ENCODE assay signal across 18 cellular contexts in the genomic region with DNA sequence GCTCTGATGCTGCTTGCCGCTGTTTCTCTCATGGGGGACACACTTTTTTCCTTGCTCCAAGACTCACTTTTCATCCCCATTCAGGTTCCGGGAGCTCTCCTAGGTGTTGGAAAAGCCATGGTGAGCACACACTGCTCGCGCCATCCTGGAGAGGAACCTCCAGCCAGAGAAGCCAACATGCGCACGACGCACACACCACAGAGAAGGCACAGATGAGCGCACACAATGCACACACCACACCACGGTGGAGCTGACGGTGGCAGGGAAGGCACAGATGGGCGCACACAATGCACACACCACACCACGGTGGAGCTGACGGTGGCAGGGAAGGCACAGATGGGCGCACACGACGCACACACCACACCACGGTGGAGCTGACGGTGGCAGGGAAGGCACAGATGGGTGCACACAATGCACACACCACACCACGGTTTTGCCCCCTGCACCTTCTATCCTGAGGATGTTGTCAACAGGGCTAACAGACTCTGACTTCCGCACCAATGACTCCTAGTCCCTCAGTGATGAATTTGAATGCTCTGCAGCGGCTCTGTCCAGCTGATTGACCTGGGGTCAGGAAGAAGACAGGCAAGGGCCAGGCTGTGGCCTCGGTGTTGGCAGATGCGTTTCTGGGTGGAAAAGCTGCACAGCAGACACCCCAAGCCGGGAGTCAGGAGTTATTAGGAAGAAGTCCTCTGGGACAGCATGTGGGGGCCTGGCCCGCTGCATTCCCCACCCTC.
DNase-seq lines count a peak whose midpoint lies in the region; ATAC-seq, FAIRE-seq and TF ChIP-seq lines count a peak whose summit lies in the region.
"Had no signal": no experiment of that assay in that cellular context is flagged by ENCODE, and none has a peak within 500 bp of the region (broad histone marks: within the 10 kb centered on the region; RNA-seq: fewer than 3 reads in every experiment).

No MANE protein-coding gene starts in this region.

- peaks cover 45% of the 10 kb centered on the region for H3K4me1 Mint-ChIP-seq in nephron progenitor cell

- dilution Hi-C loops in endothelial cell of umbilical vein (cut with MboI; ENCODE audit: extremely low pct_ligation_motif_present, low sequenced_read_pairs): no loop called here

- no peak overlapping the region for H3K9ac ChIP-seq in endothelial cell of umbilical vein (replicated peaks; ENCODE audit: extremely low read depth, insufficient read depth, low read length)
- H3K9ac ChIP-seq: SK-N-SH had no signal

- no peak for TF ChIP-seq POLR2A in endothelial cell of umbilical vein (IDR thresholded peaks at IDR 0.05; ENCODE audit: low read depth, low read length)

- H3K4me3 ChIP-seq in left ventricle myocardium inferior (no peak overlapping the region), right atrium auricular region (no peak overlapping the region), endothelial cell of umbilical vein (replicated peaks in 1 of 3; ENCODE audit: insufficient read depth in 1 of 3, low read depth in 1 of 3, low read length in 3 of 3) (no peak overlapping the region)

- H3K79me2 ChIP-seq in endothelial cell of umbilical vein (ENCODE audit: control insufficient read depth, insufficient read depth, low read length): no peaks in the 10 kb centered on the region

- H4K20me1 ChIP-seq in endothelial cell of umbilical vein (replicated peaks; ENCODE audit: control insufficient read depth, extremely low read depth, insufficient read depth, low read length): no peaks in the 10 kb centered on the region

- no peaks in the 10 kb centered on the region for H3K36me3 ChIP-seq in left ventricle myocardium inferior
- H3K36me3 ChIP-seq in right atrium auricular region: no peaks in the 10 kb centered on the region
- no peaks in the 10 kb centered on the region for H3K36me3 ChIP-seq in endothelial cell of umbilical vein (ENCODE audit: control insufficient read depth in 2 of 2, extremely low read depth in 1 of 2, insufficient read depth in 2 of 2, low read length in 2 of 2)

- TF ChIP-seq CTCF in left ventricle myocardium inferior (IDR thresholded peaks at IDR 0.05; ENCODE audit: borderline replicate concordance): no peak
- no peak for TF ChIP-seq CTCF in right atrium auricular region (IDR thresholded peaks at IDR 0.05)
- TF ChIP-seq CTCF in endothelial cell of umbilical vein (IDR thresholded peaks at IDR 0.05; ENCODE audit: extremely low read depth in 1 of 2, insufficient read depth in 1 of 2, low read depth in 1 of 2, low read length in 2 of 2): no peak
- no peak for TF ChIP-seq CTCF in nephron progenitor cell (IDR thresholded peaks at IDR 0.05)

- H3K27ac Mint-ChIP-seq in nephron progenitor cell: peak overlapping the region; percentile 77

- no TSS peak for BruUV-seq in endothelial cell of umbilical vein (replicated peaks; lab: Mats Ljungman, UMichigan)

- no peaks in the 10 kb centered on the region for H3K9me3 ChIP-seq in left ventricle myocardium inferior (replicated peaks)
- no peaks in the 10 kb centered on the region for H3K9me3 ChIP-seq in right atrium auricular region
- no peaks in the 10 kb centered on the region for H3K9me3 ChIP-seq in endothelial cell of umbilical vein (replicated peaks; ENCODE audit: control insufficient read depth, insufficient read depth, low read length)
- H3K9me3 ChIP-seq: SK-N-SH had no signal

- H3K9me3 Mint-ChIP-seq in nephron progenitor cell: no peaks in the 10 kb centered on the region

- DNase-seq in left ventricle myocardium inferior: no peak
- no peak for DNase-seq in right atrium auricular region (ENCODE audit: low spot score)
- DNase-seq in endothelial cell of umbilical vein (ENCODE audit: low read depth, low spot score): peak; percentile 30
- DNase-seq in nephron progenitor cell: no peak
- no peak for DNase-seq in KG1 (lab: John Stamatoyannopoulos, UW)
- DNase-seq in A172 (ENCODE audit: low spot score): no peak
- no peak for DNase-seq in NCI-H2171 (lab: John Stamatoyannopoulos, UW)
- DNase-seq: 8988T, DMS79, KBM-7, NCI-H1092, NCI-H2171 treated with DMSO at 0.1 percent for 48 hours, NCI-H774, SK-N-SH had no signal

- H3K27ac ChIP-seq in left ventricle myocardium inferior (replicated peaks): peak overlapping the region; percentile 59
- H3K27ac ChIP-seq in right atrium auricular region: no peak overlapping the region
- H3K27ac ChIP-seq in endothelial cell of umbilical vein (ENCODE audit: insufficient read depth, low read depth, low read length): no peak overlapping the region
- H3K27ac ChIP-seq: HL-60 had no signal

- no peaks in the 10 kb centered on the region for H3K9me1 ChIP-seq in endothelial cell of umbilical vein (replicated peaks; ENCODE audit: control insufficient read depth, extremely low read depth, insufficient read depth, low read length)

- H3K27me3 Mint-ChIP-seq in nephron progenitor cell (ENCODE audit: low read depth, poor library complexity): peaks cover 19% of the 10 kb centered on the region

- peak overlapping the region; percentile 9 for H3K4me3 Mint-ChIP-seq in nephron progenitor cell

- peaks cover 6% of the 10 kb centered on the region for H3K27me3 ChIP-seq in left ventricle myocardium inferior (ENCODE audit: low read depth)
- no peaks in the 10 kb centered on the region for H3K27me3 ChIP-seq in right atrium auricular region
- no peaks in the 10 kb centered on the region for H3K27me3 ChIP-seq in endothelial cell of umbilical vein (ENCODE audit: control insufficient read depth in 2 of 2, insufficient read depth in 2 of 2, low read length in 2 of 2)

- no peak overlapping the region for H3K4me2 ChIP-seq in endothelial cell of umbilical vein (ENCODE audit: insufficient read depth, low read length)
- H3K4me2 ChIP-seq: SK-N-SH had no signal

- POLR2A ChIA-PET in endothelial cell of umbilical vein (lab: Charles Lee): interaction anchor here (1.2 kb wide), 1 partner anchor 29 kb away, joined by 4 read pairs; no protein-coding TSS in a partner anchor

- no peaks in the 10 kb centered on the region for H3K36me3 Mint-ChIP-seq in nephron progenitor cell (ENCODE audit: low read depth)

- no peak for FAIRE-seq in endothelial cell of umbilical vein (lab: Jason Lieb, UNC)
- FAIRE-seq: GM12891, GM19239 had no signal

- CTCF ChIA-PET in endothelial cell of umbilical vein (lab: Charles Lee): interaction anchor here (0.9 to 4.2 kb wide), 6 partner anchors 10 to 74 kb away, joined by 3 to 42 read pairs (median 6); no protein-coding TSS in a partner anchor

- peaks cover 39% of the 10 kb centered on the region for H3K4me1 ChIP-seq in left ventricle myocardium inferior
- peaks cover 0 to 23% of the 10 kb centered on the region in 2 donors for H3K4me1 ChIP-seq in right atrium auricular region
- H3K4me1 ChIP-seq in endothelial cell of umbilical vein (ENCODE audit: control insufficient read depth, extremely low read depth, insufficient read depth, low read length): peaks cover 28% of the 10 kb centered on the region

- ATAC-seq in HG03521 (IDR thresholded peaks at IDR 0.05; ENCODE audit: unreplicated experiment): no peak

- intact Hi-C loops in left ventricle myocardium inferior (cut with micrococcal nuclease) (no loop called here), endothelial cell of umbilical vein (cut with micrococcal nuclease) (no loop called here)

- no peak overlapping the region for H2AFZ ChIP-seq in endothelial cell of umbilical vein (ENCODE audit: low read depth, low read length)

TF ChIP-seq in endothelial cell of umbilical vein, 7 proteins besides CTCF, POLR2A, EP300 and RAD21:
- no peak for TF ChIP-seq FOS (IDR thresholded peaks at IDR 0.05; ENCODE audit: borderline replicate concordance, insufficient read depth, low read length)
- TF ChIP-seq EZH2 (IDR thresholded peaks at IDR 0.05; ENCODE audit: borderline replicate concordance, low read depth, low read length, severe bottlenecking): no peak
- TF ChIP-seq JUN (IDR thresholded peaks at IDR 0.05; ENCODE audit: borderline replicate concordance, insufficient read depth, insufficient read length, low read depth): no peak
- TF ChIP-seq, protein P1, sequence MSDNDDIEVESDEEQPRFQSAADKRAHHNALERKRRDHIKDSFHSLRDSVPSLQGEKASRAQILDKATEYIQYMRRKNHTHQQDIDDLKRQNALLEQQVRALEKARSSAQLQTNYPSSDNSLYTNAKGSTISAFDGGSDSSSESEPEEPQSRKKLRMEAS (IDR thresholded peaks at IDR 0.05; ENCODE audit: insufficient read depth, insufficient read length): no peak
- no peak for TF ChIP-seq POLR2AphosphoS5 (IDR thresholded peaks at IDR 0.05; ENCODE audit: insufficient read depth, low read depth, low read length)
- no peak for TF ChIP-seq GATA2 (IDR thresholded peaks at IDR 0.05; ENCODE audit: insufficient read depth, insufficient read length, low read depth, low read length)
- no peak for TF ChIP-seq MYC (IDR thresholded peaks at IDR 0.05; ENCODE audit: low read depth, low read length)
